24 cellular contexts compared by ENCODE assay signal in the genomic region with DNA sequence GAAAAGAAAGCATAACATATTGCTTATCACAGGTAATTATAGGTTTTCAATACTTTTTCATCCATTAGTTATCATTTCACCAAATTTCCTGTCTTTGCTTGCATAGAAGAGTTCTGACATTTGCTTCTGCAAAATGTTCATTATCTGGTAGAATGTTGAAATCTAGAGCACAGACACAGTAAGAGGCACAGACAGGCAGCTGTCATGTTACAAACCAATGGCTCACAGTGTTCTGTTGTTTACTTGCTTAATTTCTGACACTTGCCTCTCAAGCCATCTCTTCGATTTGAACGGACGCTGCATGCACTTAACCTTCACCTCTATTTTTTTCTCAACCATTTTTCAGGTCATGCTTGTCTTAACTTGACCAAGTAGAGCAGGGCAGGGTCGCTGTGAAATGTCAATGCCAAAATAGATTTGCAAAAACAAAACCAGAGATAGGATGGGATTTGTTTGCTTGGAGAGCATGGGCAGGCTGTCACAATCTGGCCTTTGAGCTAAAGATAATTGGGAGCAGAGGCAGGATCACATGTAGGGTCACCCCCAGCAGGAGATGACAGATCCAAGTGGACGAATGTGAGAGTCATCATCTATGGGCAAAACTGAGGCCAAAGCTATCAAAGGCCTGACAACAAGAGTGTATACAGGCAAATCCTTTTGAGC.
"Had no signal": no experiment of that assay in that cellular context is flagged by ENCODE, and none has a peak within 500 bp of the region (broad histone marks: within the 10 kb centered on the region; RNA-seq: fewer than 3 reads in every experiment).

No MANE protein-coding gene starts in this region.

- H3K27ac ChIP-seq: brain microvascular endothelial cell, colonic mucosa, dorsolateral prefrontal cortex, spleen, tibial artery, VCaP had no signal

- H3K36me3 ChIP-seq: brain microvascular endothelial cell, colonic mucosa, spleen, tibial artery had no signal

- H3K4me3 ChIP-seq: colonic mucosa, dorsolateral prefrontal cortex, spleen, tibial artery had no signal

- H3K9me3 ChIP-seq: colonic mucosa, spleen, tibial artery had no signal

- DNase-seq: activated CD4-positive, alpha-beta memory T cell treated with anti-CD3 and anti-CD28 coated beads, Interleukin-2, amount 10 ng/mL, durations not matched to agents 7 days and 5 days; activated CD4-positive, alpha-beta T cell treated with anti-CD3 and anti-CD28 coated beads, Interleukin-2, amount 10 ng/mL, durations not matched to agents 24 days and 14 days; activated gamma-delta T cell; activated naive CD4-positive, alpha-beta T cell treated with anti-CD3 and anti-CD28 coated beads, Interleukin-2, amount 50 U/mL, for 16 hours; activated naive CD8-positive, alpha-beta T cell treated with anti-CD3 and anti-CD28 coated beads, Interleukin-2, amount 50 U/mL, for 24 hours; anterior cingulate cortex; brain microvascular endothelial cell; colonic mucosa; dorsolateral prefrontal cortex; effector memory CD8-positive, alpha-beta T cell; hypothalamus; islet precursor cell; left colon; naive thymus-derived CD4-positive, alpha-beta T cell; occipital lobe; posterior cingulate gyrus; spleen; stimulated activated CD4-positive, alpha-beta T cell treated with anti-CD3 and anti-CD28 coated beads, Interleukin-4, amount 100 ng/mL, for 1 hour; stimulated activated naive CD8-positive, alpha-beta T cell treated with anti-CD3 and anti-CD28 coated beads, Interleukin-15, amount 100 ng/mL, for 72 hours; T-cell; tibial artery had no signal

- H3K27me3 ChIP-seq: brain microvascular endothelial cell, colonic mucosa, spleen, tibial artery had no signal

- H3K4me1 ChIP-seq: colonic mucosa, spleen, tibial artery had no signal

- ATAC-seq: activated CD4-positive, CD25-positive, alpha-beta regulatory T cell treated with anti-CD3 and anti-CD28 coated beads, Interleukin-2, amount 50 U/mL, for 24 hours; activated naive CD8-positive, alpha-beta T cell treated with anti-CD3 and anti-CD28 coated beads, Interleukin-2, amount 50 U/mL, for 24 hours; effector memory CD8-positive, alpha-beta T cell; esophagus mucosa; left colon; naive thymus-derived CD4-positive, alpha-beta T cell; stimulated activated naive CD8-positive, alpha-beta T cell treated with anti-CD3 and anti-CD28 coated beads, Interleukin-15, amount 100 ng/mL, for 72 hours; T-cell had no signal
